Comparison of ENCODE assay signal across 15 cellular contexts in genomic region chr6:110140650-110141049, GRCh38. TPM values are rescaled to one million over a fixed set of nuclear protein-coding genes. Genes with fewer than 3 reads are reported as not detected.
DNase-seq lines count a peak whose midpoint lies in the region; ATAC-seq and TF ChIP-seq lines count a peak whose summit lies in the region.
"Had no signal": no experiment of that assay in that cellular context is flagged by ENCODE, and none has a peak within 500 bp of the region (broad histone marks: within the 10 kb centered on the region; RNA-seq: fewer than 3 reads in every experiment).

No MANE protein-coding gene starts in this region.

- DNase-seq in EH (ENCODE audit: low read depth) (peak; percentile 76), OCI-M1 (lab: John Stamatoyannopoulos, UW) (peak; percentile 42), dedifferentiated amniotic fluid mesenchymal stem cell (ENCODE audit: extremely low spot score) (peak; percentile 91), mesenchymal stem cell (peak; percentile 45), OCI-LY7 (ENCODE audit: low spot score) (no peak), heart right ventricle (no peak), NCI-H1105 treated with DMSO at 0.1 percent for 48 hours (lab: John Stamatoyannopoulos, UW) (no peak)
- DNase-seq: activated CD4-positive, alpha-beta T cell treated with anti-CD3 and anti-CD28 coated beads for 36 hours; activated T-cell treated with anti-CD3 and anti-CD28 coated beads, Interleukin-2, amount 50 U/mL, for 48 hours; aorta; Caco-2; endodermal cell; NK-92 treated with Interleukin-12 subunit alpha and Interleukin-12 subunit beta, amount 100 ng/mL, for 24 hours; nucleus accumbens had no signal

- no peak overlapping the region for H3K27ac ChIP-seq in mesenchymal stem cell (ENCODE audit: low read length, poor library complexity, severe bottlenecking)
- no peak overlapping the region for H3K27ac ChIP-seq in OCI-LY7 (ENCODE audit: low read depth, low read length, poor library complexity, severe bottlenecking)
- H3K27ac ChIP-seq in heart right ventricle = no peak overlapping the region

- H2BK5ac ChIP-seq in mesenchymal stem cell (ENCODE audit: low read depth, low read length, poor library complexity, severe bottlenecking) = no peak overlapping the region

- no peaks in the 10 kb centered on the region for H3K79me2 ChIP-seq in OCI-LY7 (ENCODE audit: insufficient read depth, low read depth, low read length)

- no peak overlapping the region for H2BK120ac ChIP-seq in mesenchymal stem cell (ENCODE audit: low read depth, low read length)

- no peaks in the 10 kb centered on the region for H3K27me3 ChIP-seq in mesenchymal stem cell (ENCODE audit: control insufficient read depth in 1 of 2, insufficient read depth in 1 of 2, low read length in 2 of 2)
- no peaks in the 10 kb centered on the region for H3K27me3 ChIP-seq in heart right ventricle

- no peak overlapping the region for H3K9ac ChIP-seq in mesenchymal stem cell (ENCODE audit: low read length)

- intact Hi-C loops in OCI-LY7 (cut with micrococcal nuclease; ENCODE audit: unreplicated experiment) = no loop called here
- intact Hi-C loops in heart right ventricle (cut with DNase I) = no loop called here

- H3K18ac ChIP-seq in mesenchymal stem cell (ENCODE audit: low read depth in 1 of 2, low read length in 2 of 2) = no peak overlapping the region

- BruUV-seq in OCI-LY7 (replicated peaks; lab: Mats Ljungman, UMichigan) = no TSS peak

- no peak overlapping the region for H2BK12ac ChIP-seq in mesenchymal stem cell (ENCODE audit: low read length in 2 of 2)

- CTCF ChIA-PET in OCI-LY7 (lab: Charles Lee; ENCODE audit: unreplicated experiment) = no interaction called here

- H3K79me1 ChIP-seq in mesenchymal stem cell (replicated peaks; ENCODE audit: low read length, poor library complexity, severe bottlenecking) = peaks cover 17% of the 10 kb centered on the region

- H2BK15ac ChIP-seq in mesenchymal stem cell (ENCODE audit: low read depth, poor library complexity, severe bottlenecking) = no peak overlapping the region

- H4K91ac ChIP-seq in mesenchymal stem cell (ENCODE audit: low read length) = no peak overlapping the region

- H3K4me2 ChIP-seq in mesenchymal stem cell (ENCODE audit: low read length, poor library complexity, severe bottlenecking) (no peak overlapping the region), OCI-LY7 (ENCODE audit: low read length) (no peak overlapping the region)

- no peak overlapping the region for H3K4ac ChIP-seq in mesenchymal stem cell (ENCODE audit: low read depth in 1 of 2, low read length in 2 of 2)

- H3K36me3 ChIP-seq in mesenchymal stem cell (ENCODE audit: control insufficient read depth in 1 of 2, insufficient read depth in 2 of 2, low read depth in 1 of 2, low read length in 2 of 2) (peaks cover 0 to 14% of the 10 kb centered on the region in 2 experiments), OCI-LY7 (ENCODE audit: insufficient read depth, low read length) (peaks cover 43% of the 10 kb centered on the region), heart right ventricle (no peaks in the 10 kb centered on the region)

- WGBS in mesenchymal stem cell = 92% methylated on average over 2 of the region's 2 CpGs
- WGBS in heart right ventricle, 2 donors = 83 to 92% methylated on average over 2 of the region's 2 CpGs

- H4K8ac ChIP-seq in mesenchymal stem cell (ENCODE audit: low read length) = peak overlapping the region; percentile 47

- no peak overlapping the region for H3K14ac ChIP-seq in mesenchymal stem cell (ENCODE audit: low read length in 2 of 2)

- TF ChIP-seq CTCF in OCI-LY7 (conservative IDR thresholded peaks at IDR 0.05; ENCODE audit: low read length) = no peak
- TF ChIP-seq CTCF in heart right ventricle (IDR thresholded peaks at IDR 0.05) = no peak

- no peak overlapping the region for H2AK5ac ChIP-seq in mesenchymal stem cell (ENCODE audit: low read length, severe bottlenecking)

- H3K23ac ChIP-seq in mesenchymal stem cell (ENCODE audit: low read length in 2 of 2) = no peak overlapping the region

- H4K20me1 ChIP-seq in OCI-LY7 (ENCODE audit: insufficient read depth, low read length) = no peaks in the 10 kb centered on the region

- H2AFZ ChIP-seq in mesenchymal stem cell (ENCODE audit: low read depth, low read length) (no peak overlapping the region), OCI-LY7 (ENCODE audit: low read length) (no peak overlapping the region)

- H3K4me1 ChIP-seq in mesenchymal stem cell (ENCODE audit: control insufficient read depth, insufficient read depth, low read depth, low read length) = peaks cover 3% of the 10 kb centered on the region
- no peaks in the 10 kb centered on the region for H3K4me1 ChIP-seq in OCI-LY7 (ENCODE audit: insufficient read depth, low read length, poor library complexity, severe bottlenecking)
- H3K4me1 ChIP-seq in heart right ventricle = no peaks in the 10 kb centered on the region
- H3K4me1 ChIP-seq: Caco-2 had no signal

- ATAC-seq in heart right ventricle = no peak
- ATAC-seq in GM18520 (IDR thresholded peaks at IDR 0.05; ENCODE audit: unreplicated experiment) = no peak
- ATAC-seq: activated CD4-positive, alpha-beta T cell treated with anti-CD3 and anti-CD28 coated beads for 36 hours had no signal

- H3K4me3 ChIP-seq in mesenchymal stem cell (ENCODE audit: insufficient read depth in 1 of 2, low read depth in 1 of 2, low read length in 2 of 2) = no peak overlapping the region
- H3K4me3 ChIP-seq in OCI-LY7 (ENCODE audit: low read depth, low read length, poor library complexity, severe bottlenecking) = no peak overlapping the region
- H3K4me3 ChIP-seq in heart right ventricle = no peak overlapping the region

- POLR2A ChIA-PET in OCI-LY7 (lab: Charles Lee) = interaction anchor here (0.6 to 1.7 kb wide), 2 partner anchors 10 to 713 kb away, joined by 5 to 9 read pairs; no protein-coding TSS in a partner anchor

- peaks cover 5% of the 10 kb centered on the region for H3K9me3 ChIP-seq in mesenchymal stem cell (ENCODE audit: control insufficient read depth, low read length)
- H3K9me3 ChIP-seq in OCI-LY7 (ENCODE audit: low read length) = peaks cover 33% of the 10 kb centered on the region
- peaks cover 0 to 15% (median 0%) of the 10 kb centered on the region in 11 donors for H3K9me3 ChIP-seq in heart right ventricle
- H3K9me3 ChIP-seq: Caco-2 had no signal

- H3K9me2 ChIP-seq in OCI-LY7 (ENCODE audit: insufficient read depth, low read length) = no peaks in the 10 kb centered on the region

RNA-seq across cellular contexts. Expression of gene WASF1, which starts 38.8 kb away (rescaled TPM):
- 18.4 TPM for polyA plus RNA-seq in mesenchymal stem cell (2013, experiment 1 of 2)
- 19.2 TPM for polyA plus RNA-seq in mesenchymal stem cell (2013, experiment 2 of 2)
- total RNA-seq in OCI-LY7 (2014; rRNA removed; shearing (Covaris generic)) = 21.7 and 34.6 TPM in 2 replicates
- total RNA-seq in OCI-LY7 (2022) (78.4 and 90.6 TPM in 2 replicates), heart right ventricle (1 to 10 TPM in 4 of 10 donors, under 1 TPM in 6; 0.43 to 3.1 (median 0.79) TPM)
- 1 to 10 TPM; 1.2 to 1.6 TPM for polyA plus RNA-seq in heart right ventricle

RNA-seq across cellular contexts. Expression of gene CDC40, which starts 39.6 kb away (rescaled TPM):
- 13.9 TPM for polyA plus RNA-seq in mesenchymal stem cell (2013, experiment 1 of 2)
- polyA plus RNA-seq in mesenchymal stem cell (2013, experiment 2 of 2) = 20.3 TPM
- total RNA-seq in OCI-LY7 (2014; rRNA removed; shearing (Covaris generic)) = 19.2 and 19.4 TPM in 2 replicates
- total RNA-seq in OCI-LY7 (2022) (35.5 and 39.7 TPM in 2 replicates), heart right ventricle (10 to 100 TPM; 13.6 to 20.5 (median 16.2) TPM)
- polyA plus RNA-seq in heart right ventricle = 1 to 10 TPM; 5.7 to 6.7 TPM

Comparison
In these comparisons a context has a peak if more than half of its experiments do, and no peak if none do; other contexts are left out.
1. DNase-seq: peak in EH (single experiment), OCI-M1 (single experiment), dedifferentiated amniotic fluid mesenchymal stem cell (single experiment) and mesenchymal stem cell (single experiment); none in OCI-LY7 (single experiment), heart right ventricle (0 of 2) and NCI-H1105 treated with DMSO at 0.1 percent for 48 hours (single experiment).
2. RNA of gene WASF1, which starts 38.8 kb away (total RNA-seq): 21.7 to 90.6 TPM in OCI-LY7; 0.43 to 3.1 TPM in heart right ventricle; every median in the first group is over 4 times any median in the second.